ENCODE assay signal across 22 cellular contexts in genomic region chr5:27221410-27221809, GRCh38.
"Had no signal": no experiment of that assay in that cellular context is flagged by ENCODE, and none has a peak within 500 bp of the region (broad histone marks: within the 10 kb centered on the region; RNA-seq: fewer than 3 reads in every experiment).

No MANE protein-coding gene starts in this region.

- H3K4me3 ChIP-seq: esophagus squamous epithelium, lung, ovary, psoas muscle, skin epidermis, suprapubic skin had no signal

- H3K27me3 ChIP-seq: esophagus squamous epithelium, ovary, suprapubic skin had no signal

- H3K36me3 ChIP-seq: esophagus squamous epithelium, ovary, suprapubic skin had no signal

- DNase-seq: cortex of kidney; effector memory CD8-positive, alpha-beta T cell; erythroblast; esophagus squamous epithelium; foreskin melanocyte; hypothalamus; immature natural killer cell; natural killer cell; occipital lobe; ovary; posterior cingulate gyrus; psoas muscle; right cardiac atrium; stimulated activated CD4-positive, alpha-beta T cell treated with anti-CD3 and anti-CD28 coated beads, Interleukin-15, amount 100 ng/mL, for 24 hours; stimulated activated CD4-positive, alpha-beta T cell treated with anti-CD3 and anti-CD28 coated beads, Interleukin-2, amount 100 ng/mL, for 48 hours; stimulated activated naive B cell treated with anti-CD40 and anti-IgM and Interleukin-4, amounts not matched to agents 10 μg/mL and 1 μg/mL and 100 μg/mL, for 72 hours; stimulated activated naive CD8-positive, alpha-beta T cell treated with anti-CD3 and anti-CD28 coated beads, Interleukin-15, amount 100 ng/mL, for 72 hours; trophoblast cell had no signal

- H3K4me1 ChIP-seq: esophagus squamous epithelium, psoas muscle, suprapubic skin had no signal

- H3K27ac ChIP-seq: esophagus squamous epithelium, ovary, psoas muscle, skin epidermis, suprapubic skin had no signal

- ATAC-seq: effector memory CD8-positive, alpha-beta T cell; left lobe of liver; natural killer cell; psoas muscle; right cardiac atrium; stimulated activated naive B cell treated with anti-CD40 and anti-IgM and Interleukin-4, amounts not matched to agents 10 μg/mL and 1 μg/mL and 100 μg/mL, for 72 hours; stimulated activated naive CD8-positive, alpha-beta T cell treated with anti-CD3 and anti-CD28 coated beads, Interleukin-15, amount 100 ng/mL, for 72 hours had no signal

- H3K9me3 ChIP-seq: ovary, suprapubic skin had no signal
